18 cellular contexts compared by ENCODE assay signal in the genomic region with DNA sequence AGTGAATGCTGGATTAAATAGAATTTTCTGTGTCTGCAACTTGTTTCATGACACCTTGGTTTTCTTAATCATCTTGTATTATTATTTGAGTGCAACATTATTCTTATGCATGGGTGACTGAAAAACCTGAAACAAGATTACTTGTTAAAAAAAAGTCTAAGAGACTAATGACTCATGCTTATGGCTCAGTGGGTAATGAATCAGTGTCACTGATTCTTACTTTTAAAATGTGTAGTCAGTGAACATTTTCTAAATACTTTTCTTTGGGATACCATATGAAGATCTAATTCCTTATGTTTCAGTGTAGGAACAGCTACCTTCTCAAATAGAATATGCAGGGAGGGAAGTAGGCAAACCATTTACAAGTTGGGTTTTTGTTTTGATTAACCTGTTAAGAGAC.
DNase-seq lines count a peak whose midpoint lies in the region; ATAC-seq, FAIRE-seq and TF ChIP-seq lines count a peak whose summit lies in the region.
"Had no signal": no experiment of that assay in that cellular context is flagged by ENCODE, and none has a peak within 500 bp of the region (broad histone marks: within the 10 kb centered on the region; RNA-seq: fewer than 3 reads in every experiment).

No MANE protein-coding gene starts in this region.

- no peak overlapping the region for H2AFZ ChIP-seq in astrocyte (ENCODE audit: low read depth, low read length)

- H3K36me3 ChIP-seq in A673 (ENCODE audit: insufficient read depth, low read length, poor library complexity, severe bottlenecking): no peaks in the 10 kb centered on the region
- H3K36me3 ChIP-seq in astrocyte (ENCODE audit: insufficient read depth, low read length): no peaks in the 10 kb centered on the region
- H3K36me3 ChIP-seq in stomach: peaks cover 0 to 22% (median 16%) of the 10 kb centered on the region in 4 donors
- no peaks in the 10 kb centered on the region for H3K36me3 ChIP-seq in uterus

- peak overlapping the region; percentile 13 for H3K27ac Mint-ChIP-seq in astrocyte (ENCODE audit: unreplicated experiment)
- H3K27ac Mint-ChIP-seq: natural killer cell treated with Interleukin-12 subunit alpha and Interleukin-12 subunit beta and Interleukin-15 and Interleukin-18, amount 100 ng/mL, for 72 hours had no signal

- H3K27ac ChIP-seq in A673 (ENCODE audit: low read depth, low read length, poor library complexity, severe bottlenecking): no peak overlapping the region
- peak overlapping the region; percentile 50 for H3K27ac ChIP-seq in astrocyte (ENCODE audit: low read depth, low read length)
- H3K27ac ChIP-seq in foreskin keratinocyte: no peak overlapping the region
- no peak overlapping the region for H3K27ac ChIP-seq in stomach
- H3K27ac ChIP-seq in uterus: no peak overlapping the region
- H3K27ac ChIP-seq: skin epidermis, tibial artery had no signal

- CTCF ChIA-PET in A673 (lab: Charles Lee): no interaction called here
- CTCF ChIA-PET in HEK293T (lab: Yijun Ruan, JAX): interaction anchor here (0.9 kb wide), 1 partner anchor 125 kb away, joined by 3 read pairs; no protein-coding TSS in a partner anchor

- H3K9me3 ChIP-seq in A673 (ENCODE audit: low read depth, low read length, poor library complexity, severe bottlenecking) (no peaks in the 10 kb centered on the region), astrocyte (ENCODE audit: insufficient read depth, low read depth, low read length) (no peaks in the 10 kb centered on the region), stomach (no peaks in the 10 kb centered on the region), uterus (no peaks in the 10 kb centered on the region)
- H3K9me3 ChIP-seq: tibial artery had no signal

- intact Hi-C loops in A673 (cut with micrococcal nuclease; ENCODE audit: unreplicated experiment) (no loop called here), stomach (cut with DNase I; ENCODE audit: low total_unique reads) (no loop called here), uterus (cut with DNase I; ENCODE audit: low total_unique reads) (no loop called here)

- FAIRE-seq in astrocyte (lab: Jason Lieb, UNC): peak; percentile 66

- POLR2A ChIA-PET in A673 (lab: Charles Lee; ENCODE audit: low non-redundant PET) (no interaction called here), HEK293T (lab: Yijun Ruan, JAX) (no interaction called here)

- H3K4me3 ChIP-seq in A673 (ENCODE audit: low read depth, low read length, poor library complexity, severe bottlenecking) (no peak overlapping the region), astrocyte (ENCODE audit: insufficient read depth, low read depth, low read length) (no peak overlapping the region), stomach (no peak overlapping the region), uterus (no peak overlapping the region)
- H3K4me3 ChIP-seq: skin epidermis, tibial artery had no signal

- H3K27me3 Mint-ChIP-seq in astrocyte (ENCODE audit: low read depth, unreplicated experiment): no peaks in the 10 kb centered on the region

- no peak for TF ChIP-seq POLR2A in stomach (IDR thresholded peaks at IDR 0.05)
- TF ChIP-seq POLR2A in uterus (IDR thresholded peaks at IDR 0.05): no peak

- H3K4me1 ChIP-seq in A673 (ENCODE audit: insufficient read depth, low read length, poor library complexity, severe bottlenecking): no peaks in the 10 kb centered on the region
- peaks cover 24% of the 10 kb centered on the region for H3K4me1 ChIP-seq in astrocyte (ENCODE audit: insufficient read depth, low read length)
- peaks cover 14% of the 10 kb centered on the region for H3K4me1 ChIP-seq in foreskin keratinocyte
- H3K4me1 ChIP-seq in stomach: no peaks in the 10 kb centered on the region
- no peaks in the 10 kb centered on the region for H3K4me1 ChIP-seq in uterus
- H3K4me1 ChIP-seq: tibial artery had no signal

- DNase-seq in A673 (ENCODE audit: low spot score) (peak; percentile 4), HEK293T (ENCODE audit: extremely low spot score) (no peak), astrocyte (ENCODE audit: low read depth) (peak; percentile 87), foreskin keratinocyte (peak; percentile 37 to 67), GF-D8 (lab: John Stamatoyannopoulos, UW) (no peak), stomach (no peak), uterus (no peak)
- DNase-seq in stimulated activated CD4-positive, alpha-beta T cell treated with anti-CD3 and anti-CD28 coated beads, Interleukin-12 subunit alpha, Interleukin-12 subunit beta, amount 100 ng/mL, for 4 hours: no peak
- DNase-seq: activated CD8-positive, alpha-beta memory T cell treated with anti-CD3 and anti-CD28 coated beads, Interleukin-2, amount 50 U/mL, for 4 hours; AML-193; anterior cingulate cortex; erythroblast; MM.1S; NCI-H2227 treated with DMSO at 0.1 percent for 48 hours; Right ventricle myocardium superior; tibial artery had no signal

- no peaks in the 10 kb centered on the region for H4K20me1 ChIP-seq in astrocyte (ENCODE audit: insufficient read depth, low read length)

- H3K9ac ChIP-seq in astrocyte (ENCODE audit: low read length): no peak overlapping the region

- H3K27me3 ChIP-seq in A673 (replicated peaks; ENCODE audit: insufficient read depth, low read depth, low read length, poor library complexity) (peaks cover 19% of the 10 kb centered on the region), astrocyte (ENCODE audit: insufficient read depth, low read length) (no peaks in the 10 kb centered on the region), foreskin keratinocyte (no peaks in the 10 kb centered on the region), stomach (no peaks in the 10 kb centered on the region), uterus (no peaks in the 10 kb centered on the region)
- H3K27me3 ChIP-seq: tibial artery had no signal

- no peaks in the 10 kb centered on the region for H3K79me2 ChIP-seq in astrocyte (ENCODE audit: insufficient read depth, low read length)

- ATAC-seq in foreskin keratinocyte: peak; percentile 88
- ATAC-seq: natural killer cell treated with Interleukin-12 subunit alpha and Interleukin-12 subunit beta and Interleukin-15 and Interleukin-18, amount 100 ng/mL, for 72 hours had no signal

- peak overlapping the region; percentile 67 for H3K4me2 ChIP-seq in astrocyte (ENCODE audit: low read length)

- H3K4me3 Mint-ChIP-seq in astrocyte (ENCODE audit: unreplicated experiment): peak overlapping the region; percentile 64
- H3K4me3 Mint-ChIP-seq: natural killer cell treated with Interleukin-12 subunit alpha and Interleukin-12 subunit beta and Interleukin-15 and Interleukin-18, amount 100 ng/mL, for 72 hours had no signal

- no peaks in the 10 kb centered on the region for H3K9me3 Mint-ChIP-seq in astrocyte (ENCODE audit: unreplicated experiment)
- H3K9me3 Mint-ChIP-seq: natural killer cell treated with Interleukin-12 subunit alpha and Interleukin-12 subunit beta and Interleukin-15 and Interleukin-18, amount 100 ng/mL, for 72 hours had no signal

- no TSS peak for BruUV-seq in A673 (replicated peaks; lab: Mats Ljungman, UMichigan)

- no peaks in the 10 kb centered on the region for H3K36me3 Mint-ChIP-seq in astrocyte (ENCODE audit: low read depth, unreplicated experiment)
- H3K36me3 Mint-ChIP-seq: natural killer cell treated with Interleukin-12 subunit alpha and Interleukin-12 subunit beta and Interleukin-15 and Interleukin-18, amount 100 ng/mL, for 72 hours had no signal

- TF ChIP-seq CTCF in A673 (conservative IDR thresholded peaks at IDR 0.05; ENCODE audit: low read depth, low read length) (no peak), astrocyte (IDR thresholded peaks at IDR 0.05; ENCODE audit: insufficient read depth, low read depth, low read length) (no peak), foreskin keratinocyte (conservative IDR thresholded peaks at IDR 0.05) (no peak), stomach (IDR thresholded peaks at IDR 0.05) (no peak), uterus (IDR thresholded peaks at IDR 0.05) (no peak)

- no peak for TF ChIP-seq EP300 in stomach (IDR thresholded peaks at IDR 0.05)

- peaks cover 26% of the 10 kb centered on the region for H3K4me1 Mint-ChIP-seq in astrocyte (ENCODE audit: low read depth, unreplicated experiment)

TF ChIP-seq in HEK293T, 16 proteins besides CTCF, POLR2A, EP300 and RAD21:
- TF ChIP-seq L3MBTL2 (conservative IDR thresholded peaks at IDR 0.05) (no peak), BHLHE40 (IDR thresholded peaks at IDR 0.05; ENCODE audit: borderline replicate concordance) (no peak), ELF4 (IDR thresholded peaks at IDR 0.05) (no peak), TARDBP (IDR thresholded peaks at IDR 0.05) (no peak), FOXK2 (IDR thresholded peaks at IDR 0.05) (no peak), PKNOX1 (IDR thresholded peaks at IDR 0.05) (peak; percentile 73), FOXA1 (IDR thresholded peaks at IDR 0.05) (no peak), SP1 (IDR thresholded peaks at IDR 0.05) (no peak)

Comparison
In these comparisons a context has a peak if more than half of its experiments do, and no peak if none do; other contexts are left out.
1. DNase-seq: peak in A673 (single experiment), astrocyte (single experiment) and foreskin keratinocyte (2 of 2); none in HEK293T (single experiment), stimulated activated CD4-positive, alpha-beta T cell treated with anti-CD3 and anti-CD28 coated beads, Interleukin-12 subunit alpha, Interleukin-12 subunit beta, amount 100 ng/mL, for 4 hours (single experiment), GF-D8 (single experiment), stomach (single experiment) and uterus (0 of 2).